18 cellular contexts compared by ENCODE assay signal in genomic region chr5:83177803-83178202, GRCh38.
A peak's percentile ranks its signal among the peaks of the same experiment; 100 is the strongest.
DNase-seq lines count a peak whose midpoint lies in the region.
"Had no signal": no experiment of that assay in that cellular context is flagged by ENCODE, and none has a peak within 500 bp of the region (broad histone marks: within the 10 kb centered on the region; RNA-seq: fewer than 3 reads in every experiment).

No MANE protein-coding gene starts in this region.

- no peak overlapping the region for H3K4ac ChIP-seq in mesendoderm (ENCODE audit: low read depth, low read length)

- H4K5ac ChIP-seq in mesendoderm (ENCODE audit: low read length) = no peak overlapping the region

- no peak overlapping the region for H2BK120ac ChIP-seq in mesendoderm (ENCODE audit: low read depth, low read length)

- DNase-seq in NCI-H82 (lab: John Stamatoyannopoulos, UW) = peak; percentile 83
- DNase-seq in SK-N-DZ (ENCODE audit: low spot score) = peak; percentile 67
- peak; percentile 86 for DNase-seq in mesendoderm
- DNase-seq in activated CD4-positive, CD25-positive, alpha-beta regulatory T cell treated with anti-CD3 and anti-CD28 coated beads, Interleukin-2, amount 50 U/mL, for 72 hours = no peak
- no peak for DNase-seq in foreskin melanocyte
- DNase-seq in NCI-H1694 (lab: John Stamatoyannopoulos, UW) = no peak
- DNase-seq: AML-193; Caco-2; CD4-positive, alpha-beta T cell; DMS153; DMS79; GDM1; GOT3; H7; HFFc6; IMR-90 had no signal

- H3K56ac ChIP-seq in mesendoderm (ENCODE audit: low read length) = no peak overlapping the region

- H4K8ac ChIP-seq in mesendoderm (ENCODE audit: low read depth, low read length) = no peak overlapping the region

- no peak overlapping the region for H3K4me2 ChIP-seq in mesendoderm (ENCODE audit: low read length)
- H3K4me2 ChIP-seq: A549 had no signal

- no peak overlapping the region for H3K27ac ChIP-seq in mesendoderm (ENCODE audit: low read depth, low read length)
- H3K27ac ChIP-seq: A549, C4-2B had no signal

- H2BK15ac ChIP-seq in mesendoderm (replicated peaks; ENCODE audit: low read depth) = no peak overlapping the region

- 100% methylated on average over 2 of the region's 2 CpGs for WGBS in mesendoderm (ENCODE audit: extremely low coverage, insufficient coverage, low lambda C conversion rate)

- no peak overlapping the region for H2BK5ac ChIP-seq in mesendoderm (ENCODE audit: low read length)

- no peaks in the 10 kb centered on the region for H3K36me3 ChIP-seq in mesendoderm (ENCODE audit: control insufficient read depth, insufficient read depth, low read length)

- H3K18ac ChIP-seq in mesendoderm (ENCODE audit: low read length) = no peak overlapping the region

- no peaks in the 10 kb centered on the region for H3K27me3 ChIP-seq in mesendoderm (ENCODE audit: insufficient read depth, low read length, poor library complexity)

- H3K23ac ChIP-seq in mesendoderm (ENCODE audit: low read length) = no peak overlapping the region

- no peak overlapping the region for H3K9ac ChIP-seq in mesendoderm (ENCODE audit: low read length)

- H3K79me2 ChIP-seq in mesendoderm (ENCODE audit: control insufficient read depth, insufficient read depth, low read length) = no peaks in the 10 kb centered on the region

- no peak overlapping the region for H2AK5ac ChIP-seq in mesendoderm (ENCODE audit: low read length)

- H3K79me1 ChIP-seq in mesendoderm (ENCODE audit: low read length) = no peaks in the 10 kb centered on the region

- peaks cover 2% of the 10 kb centered on the region for H3K4me1 ChIP-seq in mesendoderm (ENCODE audit: control insufficient read depth, low read depth, low read length)
- H3K4me1 ChIP-seq: A549, Caco-2 had no signal

- H3K4me3 ChIP-seq in mesendoderm (ENCODE audit: low read length) = no peak overlapping the region
- H3K4me3 ChIP-seq: A549 had no signal

Comparison
In these comparisons a context has a peak if more than half of its experiments do, and no peak if none do; other contexts are left out.
1. DNase-seq: peak in NCI-H82 (single experiment), SK-N-DZ (single experiment) and mesendoderm (single experiment); none in activated CD4-positive, CD25-positive, alpha-beta regulatory T cell treated with anti-CD3 and anti-CD28 coated beads, Interleukin-2, amount 50 U/mL, for 72 hours (single experiment), foreskin melanocyte (single experiment) and NCI-H1694 (single experiment).